Comparison of ENCODE assay signal across 1 cellular context in genomic region chr21:41952568-41953248, GRCh38.
TF ChIP-seq lines count a peak whose summit lies in the region.

No MANE protein-coding gene starts in this region.

TF ChIP-seq in HEK293, 187 proteins besides CTCF, POLR2A, EP300 and RAD21 (continued from another document):
- TF ChIP-seq HOXD13 (CRISPR knock-in tag; IDR thresholded peaks at IDR 0.05; ENCODE audit: borderline replicate concordance), result no peak
- no peak for TF ChIP-seq ZNF169 (tag by site-specific recombination; IDR thresholded peaks at IDR 0.05)
